Comparison of ENCODE assay signal across 14 cellular contexts in genomic region chr17:63247706-63248105, GRCh38.
DNase-seq lines count a peak whose midpoint lies in the region; ATAC-seq, FAIRE-seq and TF ChIP-seq lines count a peak whose summit lies in the region.
"Had no signal": no experiment of that assay in that cellular context is flagged by ENCODE, and none has a peak within 500 bp of the region (broad histone marks: within the 10 kb centered on the region; RNA-seq: fewer than 3 reads in every experiment).

No MANE protein-coding gene starts in this region.

- H3K4me1 Mint-ChIP-seq in glutamatergic neuron (ENCODE audit: low read depth, unreplicated experiment) (peaks cover 8% of the 10 kb centered on the region), T-helper 17 cell (peaks cover 7% of the 10 kb centered on the region)

- ATAC-seq in T-helper 17 cell (no peak), HG03196 (IDR thresholded peaks at IDR 0.05; ENCODE audit: unreplicated experiment) (no peak), omental fat pad (ENCODE audit: low FRiP score) (no peak), GM21423 (IDR thresholded peaks at IDR 0.05; ENCODE audit: unreplicated experiment) (no peak)
- ATAC-seq: K562 had no signal

- H3K9me3 ChIP-seq in T-helper 17 cell (ENCODE audit: control insufficient read depth, low read length, poor library complexity, severe bottlenecking), result no peaks in the 10 kb centered on the region

- TF ChIP-seq CTCF in choroid plexus epithelial cell (conservative IDR thresholded peaks at IDR 0.05; ENCODE audit: low read depth, low read length) (no peak), glutamatergic neuron (IDR thresholded peaks at IDR 0.05; ENCODE audit: partially characterized antibody, unreplicated experiment) (no peak), omental fat pad (IDR thresholded peaks at IDR 0.05) (no peak)

- peak; percentile 83 for FAIRE-seq in H54 (lab: Jason Lieb, UNC)
- FAIRE-seq: K562 had no signal

- H3K4me3 ChIP-seq in choroid plexus epithelial cell (ENCODE audit: low read depth, low read length), result no peak overlapping the region
- H3K4me3 ChIP-seq: K562 had no signal

- H3K9me3 Mint-ChIP-seq in glutamatergic neuron (ENCODE audit: unreplicated experiment), result peaks cover 1% of the 10 kb centered on the region

- peak overlapping the region; percentile 10 for H3K27ac Mint-ChIP-seq in glutamatergic neuron (ENCODE audit: unreplicated experiment)
- no peak overlapping the region for H3K27ac Mint-ChIP-seq in T-helper 17 cell

- H3K4me3 Mint-ChIP-seq in glutamatergic neuron (ENCODE audit: unreplicated experiment) (no peak overlapping the region), T-helper 17 cell (no peak overlapping the region)

- DNase-seq in AG08395 (ENCODE audit: low spot score) (peak; percentile 21), H54 (ENCODE audit: insufficient read length, low spot score) (no peak), choroid plexus epithelial cell (ENCODE audit: low read depth) (peak; percentile 13), glutamatergic neuron (no peak), T-helper 17 cell (no peak), omental fat pad (ENCODE audit: low spot score) (no peak)
- DNase-seq: DMS153, NCI-H1436 treated with DMSO at 0.1 percent for 48 hours, NCI-H2029 treated with DMSO at 0.1 percent for 48 hours, NCI-H510A, NCI-H774 had no signal

- H3K27me3 Mint-ChIP-seq in glutamatergic neuron (ENCODE audit: unreplicated experiment) (peaks cover 3% of the 10 kb centered on the region), T-helper 17 cell (no peaks in the 10 kb centered on the region)

- H3K36me3 Mint-ChIP-seq in glutamatergic neuron (ENCODE audit: unreplicated experiment) (peaks cover 13% of the 10 kb centered on the region), T-helper 17 cell (ENCODE audit: low read depth) (peaks cover 2% of the 10 kb centered on the region)

- no peak for TF ChIP-seq POLR2A in H54 (IDR thresholded peaks at IDR 0.05; ENCODE audit: low read depth, low read length)

Comparison
In these comparisons a context has a peak if more than half of its experiments do, and no peak if none do; other contexts are left out.
1. DNase-seq: peak in AG08395 (single experiment) and choroid plexus epithelial cell (single experiment); none in H54 (single experiment), glutamatergic neuron (single experiment), T-helper 17 cell (0 of 3) and omental fat pad (single experiment).